Comparison of ENCODE assay signal across 32 cellular contexts in the genomic region with DNA sequence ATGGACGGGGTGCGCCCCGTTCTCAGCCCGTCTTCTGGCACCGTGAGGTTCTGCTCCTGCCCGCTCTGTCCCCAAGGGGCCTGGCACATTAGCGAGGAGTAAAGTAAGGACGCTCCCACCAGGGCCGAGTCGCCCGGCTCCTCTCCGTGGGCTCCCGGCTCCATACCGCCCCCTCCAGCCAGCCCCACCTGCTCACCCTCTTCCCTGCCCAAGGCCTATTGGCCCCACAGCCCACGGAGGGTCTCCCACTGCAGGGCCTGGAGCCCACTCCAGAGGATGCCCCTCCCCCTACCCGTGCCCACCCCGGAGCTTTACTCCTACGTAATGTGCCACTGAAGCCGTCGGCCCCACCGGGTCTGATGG. TPM values are rescaled to one million over a fixed set of nuclear protein-coding genes. Genes with fewer than 3 reads are reported as not detected.
"Had no signal": no experiment of that assay in that cellular context is flagged by ENCODE, and none has a peak within 500 bp of the region (broad histone marks: within the 10 kb centered on the region; RNA-seq: fewer than 3 reads in every experiment).

No MANE protein-coding gene starts in this region.

- H3K27me3 ChIP-seq: colonic mucosa, ovary, testis had no signal

- H3K4me3 ChIP-seq: colonic mucosa, gastrocnemius medialis, heart right ventricle, left lung, ovary, psoas muscle, skin epidermis, spleen, tibial artery had no signal

- ATAC-seq: esophagus mucosa; gastrocnemius medialis; heart right ventricle; left cardiac atrium; left lung; naive thymus-derived CD4-positive, alpha-beta T cell; psoas muscle; stimulated activated naive CD8-positive, alpha-beta T cell treated with anti-CD3 and anti-CD28 coated beads, Interleukin-15, Interleukin-2, amounts not matched to agents 100 U/mL and 50 U/mL, for 24 hours had no signal

- H3K36me3 ChIP-seq: colonic mucosa, gastrocnemius medialis, heart right ventricle, left lung, ovary, spleen, tibial artery had no signal

- H3K4me3 Mint-ChIP-seq: dendritic cell treated with granulocyte-macrophage colony-stimulating factor and Interleukin-4, amounts not matched to agents 40 ng/mL and 50 ng/mL, for 4 days; endodermal cell; mesothelial cell of epicardium; nephron; stimulated activated memory B cell treated with anti-CD40 and anti-IgM and Interleukin-4, amounts not matched to agents 10 μg/mL and 1 μg/mL and 100 μg/mL, for 72 hours; type B pancreatic cell had no signal

- H3K27ac Mint-ChIP-seq: dendritic cell treated with granulocyte-macrophage colony-stimulating factor and Interleukin-4, amounts not matched to agents 40 ng/mL and 50 ng/mL, for 4 days; endodermal cell; mesothelial cell of epicardium; stimulated activated memory B cell treated with anti-CD40 and anti-IgM and Interleukin-4, amounts not matched to agents 10 μg/mL and 1 μg/mL and 100 μg/mL, for 72 hours; type B pancreatic cell had no signal

- H3K9me3 ChIP-seq: colonic mucosa, gastrocnemius medialis, heart right ventricle, left lung, ovary, psoas muscle, spleen, testis, tibial artery had no signal

- H3K4me1 ChIP-seq: colonic mucosa, gastrocnemius medialis, left lung, psoas muscle, testis, tibial artery had no signal

- H3K27ac ChIP-seq: colonic mucosa, epithelial cell of prostate, gastrocnemius medialis, heart right ventricle, left lung, ovary, psoas muscle, skin epidermis, spleen, testis, tibial artery had no signal

- H3K36me3 Mint-ChIP-seq: mesothelial cell of epicardium; naive thymus-derived CD4-positive, alpha-beta T cell; stimulated activated memory B cell treated with anti-CD40 and anti-IgM and Interleukin-4, amounts not matched to agents 10 μg/mL and 1 μg/mL and 100 μg/mL, for 72 hours; type B pancreatic cell had no signal

- H3K9me3 Mint-ChIP-seq: dendritic cell treated with granulocyte-macrophage colony-stimulating factor and Interleukin-4, amounts not matched to agents 40 ng/mL and 50 ng/mL, for 4 days; endodermal cell; mesothelial cell of epicardium; naive thymus-derived CD4-positive, alpha-beta T cell; nephron; type B pancreatic cell had no signal

- DNase-seq: colonic mucosa; effector CD8-positive, alpha-beta T cell; endodermal cell; foreskin fibroblast; gastrocnemius medialis; heart right ventricle; hippocampal formation; left cardiac atrium; left lung; mesenchymal stem cell; naive thymus-derived CD4-positive, alpha-beta T cell; occipital lobe; ovary; psoas muscle; spleen; stimulated activated CD4-positive, alpha-beta T cell treated with anti-CD3 and anti-CD28 coated beads, Interleukin-4, amount 100 ng/mL, for 4 hours; stimulated activated naive CD8-positive, alpha-beta T cell treated with anti-CD3 and anti-CD28 coated beads, Interleukin-15, Interleukin-2, amounts not matched to agents 100 U/mL and 50 U/mL, for 24 hours; substantia nigra; testis; tibial artery had no signal

- H3K27me3 Mint-ChIP-seq: type B pancreatic cell had no signal

- H3K4me1 Mint-ChIP-seq: mesothelial cell of epicardium had no signal

RNA-seq across cellular contexts. Expression of a gene that starts 47.5 kb away (rescaled TPM):
- total RNA-seq: esophagus mucosa; gastrocnemius medialis; glomerular endothelial cell; kidney epithelial cell; left lung; mucosa of gallbladder; naive thymus-derived CD4-positive, alpha-beta T cell; renal cortical epithelial cell had no signal
